Comparison of ENCODE assay signal across 25 cellular contexts in genomic region chrX:131187234-131187633, GRCh38.
DNase-seq lines count a peak whose midpoint lies in the region; ATAC-seq and TF ChIP-seq lines count a peak whose summit lies in the region.
"Had no signal": no experiment of that assay in that cellular context is flagged by ENCODE, and none has a peak within 500 bp of the region (broad histone marks: within the 10 kb centered on the region; RNA-seq: fewer than 3 reads in every experiment).

No MANE protein-coding gene starts in this region.

- no peaks in the 10 kb centered on the region for H3K27me3 ChIP-seq in CD8-positive, alpha-beta memory T cell (ENCODE audit: insufficient read depth, low read length, poor library complexity, severe bottlenecking)
- H3K27me3 ChIP-seq: BE2C had no signal

- no peak overlapping the region for H3K4me3 Mint-ChIP-seq in brain
- no peak overlapping the region for H3K4me3 Mint-ChIP-seq in activated T-cell treated with anti-CD3 and anti-CD28 coated beads, Interleukin-2, amount 50 U/mL, for 4 hours
- no peak overlapping the region for H3K4me3 Mint-ChIP-seq in CD8-positive, alpha-beta memory T cell
- H3K4me3 Mint-ChIP-seq: CD4-positive, CD25-positive, alpha-beta regulatory T cell had no signal

- no peak overlapping the region for H3K27ac ChIP-seq in CD8-positive, alpha-beta memory T cell (ENCODE audit: low read depth, low read length)
- H3K27ac ChIP-seq: 22Rv1, SK-N-MC had no signal

- DNase-seq in NCI-H2171 treated with DMSO at 0.1 percent for 48 hours (lab: John Stamatoyannopoulos, UW) (peak; percentile 3), NCI-H2171 (lab: John Stamatoyannopoulos, UW) (no peak), NCI-H524 treated with DMSO at 0.1 percent for 48 hours (lab: John Stamatoyannopoulos, UW) (peak; percentile 60), midbrain (lab: John Stamatoyannopoulos, UW) (no peak), OCI-M2 (lab: John Stamatoyannopoulos, UW; ENCODE audit: unreplicated experiment) (no peak)
- no peak for DNase-seq in activated T-cell treated with anti-CD3 and anti-CD28 coated beads, Interleukin-2, amount 50 U/mL, for 4 hours
- DNase-seq in CD8-positive, alpha-beta memory T cell: no peak
- DNase-seq: BE2C; Caco-2; CD4-positive, CD25-positive, alpha-beta regulatory T cell; DMS153; GDM1; GOT3; NCI-H1105 treated with DMSO at 0.1 percent for 48 hours; NCI-H1694; NCI-H2107; NCI-H226; NCI-H526 treated with DMSO at 0.1 percent for 48 hours; NK-92 treated with Interleukin-12 subunit alpha and Interleukin-12 subunit beta, amount 100 ng/mL, for 24 hours had no signal

- H3K4me3 ChIP-seq in CD8-positive, alpha-beta memory T cell (ENCODE audit: low read length): no peak overlapping the region
- H3K4me3 ChIP-seq: GM12878, K562, SK-N-MC had no signal

- H3K36me3 ChIP-seq in CD8-positive, alpha-beta memory T cell (ENCODE audit: insufficient read depth, low read length): no peaks in the 10 kb centered on the region
- H3K36me3 ChIP-seq: BE2C had no signal

- peak; percentile 31 to 40 for TF ChIP-seq CTCF in brain (conservative IDR thresholded peaks at IDR 0.05)

- peaks cover 0 to 1% (median 0%) of the 10 kb centered on the region in 5 experiments for H3K9me3 Mint-ChIP-seq in brain
- no peaks in the 10 kb centered on the region for H3K9me3 Mint-ChIP-seq in activated T-cell treated with anti-CD3 and anti-CD28 coated beads, Interleukin-2, amount 50 U/mL, for 4 hours
- H3K9me3 Mint-ChIP-seq in CD8-positive, alpha-beta memory T cell: no peaks in the 10 kb centered on the region
- H3K9me3 Mint-ChIP-seq: CD4-positive, CD25-positive, alpha-beta regulatory T cell had no signal

- H3K9me3 ChIP-seq in CD8-positive, alpha-beta memory T cell (ENCODE audit: low read length): no peaks in the 10 kb centered on the region
- H3K9me3 ChIP-seq: BE2C, Caco-2 had no signal

- no peaks in the 10 kb centered on the region for H3K4me1 Mint-ChIP-seq in brain
- H3K4me1 Mint-ChIP-seq in activated T-cell treated with anti-CD3 and anti-CD28 coated beads, Interleukin-2, amount 50 U/mL, for 4 hours (ENCODE audit: low read depth): no peaks in the 10 kb centered on the region
- H3K4me1 Mint-ChIP-seq in CD8-positive, alpha-beta memory T cell: no peaks in the 10 kb centered on the region
- H3K4me1 Mint-ChIP-seq: CD4-positive, CD25-positive, alpha-beta regulatory T cell had no signal

- no peaks in the 10 kb centered on the region for H3K27me3 Mint-ChIP-seq in brain
- H3K27me3 Mint-ChIP-seq in activated T-cell treated with anti-CD3 and anti-CD28 coated beads, Interleukin-2, amount 50 U/mL, for 4 hours (ENCODE audit: low read depth): peaks cover 2% of the 10 kb centered on the region
- peaks cover 0 to 4% of the 10 kb centered on the region in 2 donors for H3K27me3 Mint-ChIP-seq in CD8-positive, alpha-beta memory T cell
- H3K27me3 Mint-ChIP-seq: CD4-positive, CD25-positive, alpha-beta regulatory T cell had no signal

- no peaks in the 10 kb centered on the region for H3K36me3 Mint-ChIP-seq in brain
- H3K36me3 Mint-ChIP-seq in activated T-cell treated with anti-CD3 and anti-CD28 coated beads, Interleukin-2, amount 50 U/mL, for 4 hours (ENCODE audit: insufficient read depth): no peaks in the 10 kb centered on the region
- no peaks in the 10 kb centered on the region for H3K36me3 Mint-ChIP-seq in CD8-positive, alpha-beta memory T cell
- H3K36me3 Mint-ChIP-seq: CD4-positive, CD25-positive, alpha-beta regulatory T cell had no signal

- CTCF ChIA-PET in CD8-positive, alpha-beta memory T cell (lab: Charles Lee): no interaction called here

- H3K4me1 ChIP-seq in CD8-positive, alpha-beta memory T cell (ENCODE audit: insufficient read depth, low read length): no peaks in the 10 kb centered on the region
- H3K4me1 ChIP-seq: BE2C, Caco-2 had no signal

- POLR2A ChIA-PET in CD8-positive, alpha-beta memory T cell (lab: Charles Lee): no interaction called here

- no peak overlapping the region for H3K27ac Mint-ChIP-seq in brain
- no peak overlapping the region for H3K27ac Mint-ChIP-seq in CD8-positive, alpha-beta memory T cell
- H3K27ac Mint-ChIP-seq: CD4-positive, CD25-positive, alpha-beta regulatory T cell had no signal

- ATAC-seq in activated T-cell treated with anti-CD3 and anti-CD28 coated beads, Interleukin-2, amount 50 U/mL, for 4 hours: no peak
- ATAC-seq: GM12878, K562, Right ventricle myocardium inferior had no signal

Comparison
In these comparisons a context has a peak if more than half of its experiments do, and no peak if none do; other contexts are left out.
1. DNase-seq: peak in NCI-H2171 treated with DMSO at 0.1 percent for 48 hours (single experiment) and NCI-H524 treated with DMSO at 0.1 percent for 48 hours (single experiment); none in NCI-H2171 (single experiment), activated T-cell treated with anti-CD3 and anti-CD28 coated beads, Interleukin-2, amount 50 U/mL, for 4 hours (single experiment), midbrain (single experiment), CD8-positive, alpha-beta memory T cell (0 of 5) and OCI-M2 (single experiment).